ENCODE assay signal across 8 cellular contexts in genomic region chr2:162297925-162298552, GRCh38. TPM values are rescaled to one million over a fixed set of nuclear protein-coding genes. Genes with fewer than 3 reads are reported as not detected.
DNase-seq lines count a peak whose midpoint lies in the region; ATAC-seq, FAIRE-seq and TF ChIP-seq lines count a peak whose summit lies in the region.

No MANE protein-coding gene starts in this region.

- TF ChIP-seq CTCF in adrenal gland (IDR thresholded peaks at IDR 0.05) (peak; percentile 63 to 91 (median 77)), hepatocyte (IDR thresholded peaks at IDR 0.05; ENCODE audit: poor library complexity) (peak; percentile 94), spleen (IDR thresholded peaks at IDR 0.05 in 8 of 11, conservative IDR thresholded peaks at IDR 0.05 in 3 of 11) (peak; percentile 50 to 92 (median 85))

- no peaks in the 10 kb centered on the region for H3K79me2 ChIP-seq in hepatocyte

- intact Hi-C loops in adrenal gland (cut with DNase I), result loop anchor here (5.0 kb wide), 1 partner anchor 76 kb away; no protein-coding TSS in a partner anchor
- intact Hi-C loops in spleen (cut with DNase I; ENCODE audit: low total_unique reads), result loop anchor here (5.0 kb wide), 1 partner anchor 76 kb away; no protein-coding TSS in a partner anchor

- H4K20me1 ChIP-seq in hepatocyte (ENCODE audit: insufficient read depth, poor library complexity, severe bottlenecking), result no peaks in the 10 kb centered on the region

- H2AFZ ChIP-seq in hepatocyte, result no peak overlapping the region

- DNase-seq in DMS153 treated with DMSO at 0.1 percent for 48 hours (lab: John Stamatoyannopoulos, UW; ENCODE audit: unreplicated experiment) (peak; percentile 61), HTR-8/SVneo (ENCODE audit: insufficient read length, low spot score) (peak; percentile 20), OCI-M1 (lab: John Stamatoyannopoulos, UW) (peak; percentile 88), adrenal gland (peak; percentile 44 to 88 (median 76)), hepatocyte (ENCODE audit: low spot score) (peak; percentile 87), spleen (no peak), H7 (no peak)

- H3K4me2 ChIP-seq in hepatocyte, result no peak overlapping the region

- no peak for TF ChIP-seq POLR2A in adrenal gland (IDR thresholded peaks at IDR 0.05)
- no peak for TF ChIP-seq POLR2A in spleen (IDR thresholded peaks at IDR 0.05)

- no peaks in the 10 kb centered on the region for H3K36me3 ChIP-seq in adrenal gland (replicated peaks in 1 of 2)
- no peaks in the 10 kb centered on the region for H3K36me3 ChIP-seq in hepatocyte (replicated peaks; ENCODE audit: insufficient read depth, low read depth)
- H3K36me3 ChIP-seq in spleen, result peaks cover 0 to 36% (median 13%) of the 10 kb centered on the region in 6 donors
- no peaks in the 10 kb centered on the region for H3K36me3 ChIP-seq in H7 (replicated peaks; ENCODE audit: control insufficient read depth, insufficient read depth, low read length)

- ATAC-seq in GM19455 (IDR thresholded peaks at IDR 0.05; ENCODE audit: unreplicated experiment), result peak; percentile 73

- H3K4me1 ChIP-seq in adrenal gland (replicated peaks in 1 of 2) (peaks cover 0 to 9% of the 10 kb centered on the region in 2 donors), hepatocyte (ENCODE audit: insufficient read depth) (no peaks in the 10 kb centered on the region), spleen (peaks cover 0 to 39% (median 5%) of the 10 kb centered on the region in 6 donors)

- H3K9me3 ChIP-seq in adrenal gland (replicated peaks in 1 of 3) (no peaks in the 10 kb centered on the region), hepatocyte (ENCODE audit: low read depth) (no peaks in the 10 kb centered on the region), spleen (no peaks in the 10 kb centered on the region)

- no peak overlapping the region for H3K4me3 ChIP-seq in adrenal gland
- no peak overlapping the region for H3K4me3 ChIP-seq in hepatocyte
- H3K4me3 ChIP-seq in spleen, result no peak overlapping the region
- no peak overlapping the region for H3K4me3 ChIP-seq in H7 (ENCODE audit: insufficient read depth, low read depth, low read length)

- no peaks in the 10 kb centered on the region for H3K27me3 ChIP-seq in adrenal gland
- no peaks in the 10 kb centered on the region for H3K27me3 ChIP-seq in hepatocyte
- no peaks in the 10 kb centered on the region for H3K27me3 ChIP-seq in spleen (replicated peaks in 1 of 7)
- H3K27me3 ChIP-seq in H7 (ENCODE audit: control insufficient read depth, insufficient read depth, low read length), result no peaks in the 10 kb centered on the region

- no peaks in the 10 kb centered on the region for H3K9me2 ChIP-seq in hepatocyte (replicated peaks; ENCODE audit: insufficient read depth)

- WGBS in adrenal gland, 4 donors, result 51 to 64% (median 56%) methylated on average over 5 of the region's 5 CpGs
- WGBS in hepatocyte (ENCODE audit: low lambda C conversion rate, missing lambda C conversion rate), result 54% methylated on average over 5 of the region's 5 CpGs
- WGBS in spleen, 5 donors, result 36 to 53% (median 47%) methylated on average over 5 of the region's 5 CpGs

- no peak for FAIRE-seq in HTR-8/SVneo (lab: Jason Lieb, UNC)

- no peak overlapping the region for H3K27ac ChIP-seq in adrenal gland
- H3K27ac ChIP-seq in hepatocyte, result no peak overlapping the region
- H3K27ac ChIP-seq in spleen, result no peak overlapping the region

RNA-seq across cellular contexts. Expression of gene IFIH1, which starts 20.4 kb away (rescaled TPM):
- total RNA-seq in adrenal gland (10 to 100 TPM; 11.7 to 21.8 (median 15.8) TPM), hepatocyte (6.2 and 10.1 TPM in 2 replicates), spleen (10 to 100 TPM; 30.4 to 53.8 (median 44.7) TPM)
- polyA plus RNA-seq in adrenal gland (10 to 100 TPM in 1 of 3 donors, 1 to 10 TPM in 2; 7.8 to 25.6 (median 9.3) TPM), hepatocyte (1.7 and 7.1 TPM in 2 replicates), spleen (10 to 100 TPM; 13.2 to 18.6 (median 16.3) TPM)
- 0.55 TPM in 1 of 2 replicates, not detected in the other for total RNA-seq in H7 (2014; rRNA removed; shearing (Covaris generic))

RNA-seq across cellular contexts. Expression of gene GCA, which starts 45.9 kb away (rescaled TPM):
- total RNA-seq in adrenal gland (10 to 100 TPM in 7 of 8 donors, 1 to 10 TPM in 1; 3.4 to 33.9 (median 21.7) TPM), hepatocyte (33.2 and 43.2 TPM in 2 replicates), spleen (100 to 1,000 TPM; 118 to 498 (median 190) TPM)
- polyA plus RNA-seq in adrenal gland (10 to 100 TPM; 11.8 to 18.7 (median 12.9) TPM), hepatocyte (29.2 and 30.3 TPM in 2 replicates), spleen (10 to 100 TPM; 49.1 to 65.7 (median 50.8) TPM)
- total RNA-seq in H7 (2014; rRNA removed; shearing (Covaris generic)), result 23.1 and 34.8 TPM in 2 replicates

RNA-seq across cellular contexts. Expression of gene FAP, which starts 54.8 kb away (rescaled TPM):
- total RNA-seq in adrenal gland (1 to 10 TPM in 1 of 8 donors, under 1 TPM in 6, not detected in 1; 0.18 to 2.4 (median 0.46) TPM), hepatocyte (44.5 and 67.8 TPM in 2 replicates), spleen (10 to 100 TPM in 1 of 7 donors, 1 to 10 TPM in 3, under 1 TPM in 3; 0.82 to 11.8 (median 1.0) TPM)
- polyA plus RNA-seq in adrenal gland (1 to 10 TPM in 2 of 3 donors, under 1 TPM in 1; 0.64 to 2.5 (median 1.4) TPM), hepatocyte (38.1 and 40.4 TPM in 2 replicates), spleen (1 to 10 TPM in 2 of 3 donors, under 1 TPM in 1; 0.89 to 1.9 (median 1.5) TPM)
- not detected in 2 replicates for total RNA-seq in H7 (2014; rRNA removed; shearing (Covaris generic))

Comparison
In these comparisons a context has a peak if more than half of its experiments do, and no peak if none do; other contexts are left out.
1. DNase-seq: peak in DMS153 treated with DMSO at 0.1 percent for 48 hours (single experiment), HTR-8/SVneo (single experiment), OCI-M1 (single experiment), adrenal gland (7 of 7) and hepatocyte (single experiment); none in spleen (single experiment) and H7 (single experiment).
2. Peak in every context shown above with its lines, with median percentiles within 50 percentile points of each other: CTCF ChIP-seq.